In genomic region chr2:218513676-218514075, GRCh38 we compare ENCODE assay signal across 21 cellular contexts.
"Had no signal": no experiment of that assay in that cellular context is flagged by ENCODE, and none has a peak within 500 bp of the region (broad histone marks: within the 10 kb centered on the region; RNA-seq: fewer than 3 reads in every experiment).

No MANE protein-coding gene starts in this region.

- ATAC-seq: naive thymus-derived CD8-positive, alpha-beta T cell; stimulated activated effector memory CD8-positive, alpha-beta T cell treated with anti-CD3 and anti-CD28 coated beads, Interleukin-12 subunit alpha, Interleukin-12 subunit beta, amount 100 ng/mL, for 72 hours; upper lobe of right lung had no signal

- H3K4me3 ChIP-seq: left ventricle myocardium inferior, lung, right atrium auricular region, sigmoid colon, spleen, suprapubic skin, thoracic aorta, tibial artery, upper lobe of right lung had no signal

- H3K27ac ChIP-seq: left ventricle myocardium inferior, parathyroid adenoma, right atrium auricular region, sigmoid colon, spleen, suprapubic skin, thoracic aorta, tibial artery, upper lobe of right lung had no signal

- DNase-seq: hippocampal formation; immature natural killer cell; islet precursor cell; left ventricle myocardium inferior; naive thymus-derived CD8-positive, alpha-beta T cell; nucleus accumbens; sigmoid colon; small intestine; spleen; stimulated activated CD4-positive, alpha-beta T cell treated with anti-CD3 and anti-CD28 coated beads, Interleukin-4, amount 100 ng/mL, for 24 hours; stimulated activated naive CD4-positive, alpha-beta T cell; tibial artery; trophoblast cell; upper lobe of right lung had no signal

- H3K27me3 ChIP-seq: right atrium auricular region, sigmoid colon, spleen, suprapubic skin, tibial artery, upper lobe of right lung had no signal

- H3K36me3 ChIP-seq: thoracic aorta, upper lobe of right lung had no signal

- H2AFZ ChIP-seq: parathyroid adenoma had no signal

- H3K79me2 ChIP-seq: parathyroid adenoma had no signal

- FAIRE-seq: small intestine, urothelium cell line had no signal

- H3K9me3 ChIP-seq: left ventricle myocardium inferior, right atrium auricular region, sigmoid colon, spleen, suprapubic skin, thoracic aorta, tibial artery, upper lobe of right lung had no signal

- H3K9ac ChIP-seq: parathyroid adenoma had no signal

- H3K4me1 ChIP-seq: left ventricle myocardium inferior, parathyroid adenoma, right atrium auricular region, sigmoid colon, spleen, suprapubic skin, tibial artery, upper lobe of right lung had no signal
